ENCODE assay signal across 1 cellular context in the genomic region with DNA sequence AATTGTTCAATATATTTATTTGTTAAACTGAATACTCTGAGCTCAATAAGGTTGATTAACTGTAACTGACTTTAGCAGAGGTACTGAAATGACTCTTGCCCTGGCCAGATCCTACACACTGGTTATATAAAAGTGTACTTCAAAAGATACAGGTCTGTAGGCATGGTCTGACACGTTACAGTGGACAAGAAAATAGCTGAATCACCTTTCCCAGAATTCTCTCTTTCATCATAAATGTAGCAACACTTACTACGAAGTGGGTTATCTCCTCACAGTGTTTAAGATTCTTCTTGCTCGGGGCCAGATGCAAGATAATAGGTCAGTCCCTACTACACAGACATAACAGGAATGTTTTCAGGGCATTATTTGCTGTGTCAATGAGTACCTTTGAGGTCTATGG.
TF ChIP-seq lines count a peak whose summit lies in the region.

No MANE protein-coding gene starts in this region.

TF ChIP-seq in HepG2, 621 proteins besides CTCF, POLR2A, EP300 and RAD21 (continued from another document and continues in another):
- TF ChIP-seq CEBPB (IDR thresholded peaks at IDR 0.05; ENCODE audit: borderline replicate concordance, low read depth, low read length) (peak; percentile 50; the same call in 1 of the 2 replicates), KAT8 (CRISPR knock-in tag; IDR thresholded peaks at IDR 0.05) (peak; percentile 44; the same call in 1 of the 2 replicates), CEBPG (CRISPR knock-in tag; IDR thresholded peaks at IDR 0.05) (peak; percentile 85), ZFP41 (CRISPR knock-in tag; IDR thresholded peaks at IDR 0.05; ENCODE audit: borderline replicate concordance) (no peak), SRSF1 (optimal IDR thresholded peaks at IDR 0.05; ENCODE audit: low read depth, low read length) (no peak), ZNF124 (CRISPR knock-in tag; IDR thresholded peaks at IDR 0.05) (no peak), ZNF614 (CRISPR knock-in tag; IDR thresholded peaks at IDR 0.05; ENCODE audit: borderline replicate concordance) (0 out of 2 replicates have a peak, but pooled peaks have one; percentile 50), ELF3 (CRISPR knock-in tag; IDR thresholded peaks at IDR 0.05) (0 out of 2 replicates have a peak, but pooled peaks have one; percentile 17), TBL1XR1 (IDR thresholded peaks at IDR 0.05; ENCODE audit: borderline replicate concordance, low read length, partially characterized antibody) (no peak), ZNF12 (CRISPR knock-in tag; IDR thresholded peaks at IDR 0.05) (0 out of 2 replicates have a peak, but pooled peaks have one; percentile 22), GATA4 (IDR thresholded peaks at IDR 0.05; ENCODE audit: borderline replicate concordance, low read depth) (peak; percentile 57; the same call in 1 of the 2 replicates), FOXA1 (IDR thresholded peaks at IDR 0.05) (no peak), FOXA1 (CRISPR knock-in tag; IDR thresholded peaks at IDR 0.05) (peak; percentile 34; the same call in 1 of the 2 replicates), GPN1 (CRISPR knock-in tag; IDR thresholded peaks at IDR 0.05; ENCODE audit: borderline replicate concordance) (no peak), FOXK1 (CRISPR knock-in tag; IDR thresholded peaks at IDR 0.05; ENCODE audit: borderline replicate concordance, low read depth) (peak; percentile 34; the same call in 1 of the 2 replicates), GABPB1 (CRISPR knock-in tag; IDR thresholded peaks at IDR 0.05) (no peak), CREB1 (IDR thresholded peaks at IDR 0.05) (no peak), CREB1 (CRISPR knock-in tag; IDR thresholded peaks at IDR 0.05) (no peak), NFE2L2 (IDR thresholded peaks at IDR 0.05; ENCODE audit: low read length) (peak; percentile 81), DPF2 (CRISPR knock-in tag; IDR thresholded peaks at IDR 0.05; ENCODE audit: borderline replicate concordance, low read depth) (no peak), GATAD2A (CRISPR knock-in tag; IDR thresholded peaks at IDR 0.05) (peak; percentile 84), CBX2 (IDR thresholded peaks at IDR 0.05; ENCODE audit: low read depth, low read length) (no peak), CBX2 (CRISPR knock-in tag; IDR thresholded peaks at IDR 0.05; ENCODE audit: low read depth) (no peak), YY1 (IDR thresholded peaks at IDR 0.05; ENCODE audit: insufficient read depth, insufficient replicate concordance, low read depth, low read length) (no peak), POGZ (CRISPR knock-in tag; IDR thresholded peaks at IDR 0.05) (peak; percentile 53; the same call in 1 of the 2 replicates), HDAC2 (CRISPR knock-in tag; IDR thresholded peaks at IDR 0.05) (peak; percentile 14; the same call in 1 of the 2 replicates), MAFK (conservative IDR thresholded peaks at IDR 0.05 in 1 of 2, IDR thresholded peaks at IDR 0.05 in 1 of 2; ENCODE audit: low read length in 2 of 2) (peak in 1 of 2 experiments; percentile 66; a peak in 2 of 4 replicates), ZSCAN21 (CRISPR knock-in tag; IDR thresholded peaks at IDR 0.05; ENCODE audit: borderline replicate concordance) (no peak), ZNF841 (CRISPR knock-in tag; IDR thresholded peaks at IDR 0.05; ENCODE audit: borderline replicate concordance) (no peak), ZNF780A (CRISPR knock-in tag; IDR thresholded peaks at IDR 0.05) (no peak), MED1 (CRISPR knock-in tag; IDR thresholded peaks at IDR 0.05) (peak; percentile 60), MBD4 (IDR thresholded peaks at IDR 0.05; ENCODE audit: borderline replicate concordance, low read length) (no peak), ZNF670 (CRISPR knock-in tag; IDR thresholded peaks at IDR 0.05; ENCODE audit: borderline replicate concordance) (no peak), ZSCAN12 (CRISPR knock-in tag; IDR thresholded peaks at IDR 0.05) (no peak)
- TF ChIP-seq, protein P1, sequence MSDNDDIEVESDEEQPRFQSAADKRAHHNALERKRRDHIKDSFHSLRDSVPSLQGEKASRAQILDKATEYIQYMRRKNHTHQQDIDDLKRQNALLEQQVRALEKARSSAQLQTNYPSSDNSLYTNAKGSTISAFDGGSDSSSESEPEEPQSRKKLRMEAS (IDR thresholded peaks at IDR 0.05): peak; percentile 75
- TF ChIP-seq, protein P2, sequence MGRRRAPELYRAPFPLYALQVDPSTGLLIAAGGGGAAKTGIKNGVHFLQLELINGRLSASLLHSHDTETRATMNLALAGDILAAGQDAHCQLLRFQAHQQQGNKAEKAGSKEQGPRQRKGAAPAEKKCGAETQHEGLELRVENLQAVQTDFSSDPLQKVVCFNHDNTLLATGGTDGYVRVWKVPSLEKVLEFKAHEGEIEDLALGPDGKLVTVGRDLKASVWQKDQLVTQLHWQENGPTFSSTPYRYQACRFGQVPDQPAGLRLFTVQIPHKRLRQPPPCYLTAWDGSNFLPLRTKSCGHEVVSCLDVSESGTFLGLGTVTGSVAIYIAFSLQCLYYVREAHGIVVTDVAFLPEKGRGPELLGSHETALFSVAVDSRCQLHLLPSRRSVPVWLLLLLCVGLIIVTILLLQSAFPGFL (CRISPR knock-in tag; IDR thresholded peaks at IDR 0.05): no peak
- TF ChIP-seq, protein P3, sequence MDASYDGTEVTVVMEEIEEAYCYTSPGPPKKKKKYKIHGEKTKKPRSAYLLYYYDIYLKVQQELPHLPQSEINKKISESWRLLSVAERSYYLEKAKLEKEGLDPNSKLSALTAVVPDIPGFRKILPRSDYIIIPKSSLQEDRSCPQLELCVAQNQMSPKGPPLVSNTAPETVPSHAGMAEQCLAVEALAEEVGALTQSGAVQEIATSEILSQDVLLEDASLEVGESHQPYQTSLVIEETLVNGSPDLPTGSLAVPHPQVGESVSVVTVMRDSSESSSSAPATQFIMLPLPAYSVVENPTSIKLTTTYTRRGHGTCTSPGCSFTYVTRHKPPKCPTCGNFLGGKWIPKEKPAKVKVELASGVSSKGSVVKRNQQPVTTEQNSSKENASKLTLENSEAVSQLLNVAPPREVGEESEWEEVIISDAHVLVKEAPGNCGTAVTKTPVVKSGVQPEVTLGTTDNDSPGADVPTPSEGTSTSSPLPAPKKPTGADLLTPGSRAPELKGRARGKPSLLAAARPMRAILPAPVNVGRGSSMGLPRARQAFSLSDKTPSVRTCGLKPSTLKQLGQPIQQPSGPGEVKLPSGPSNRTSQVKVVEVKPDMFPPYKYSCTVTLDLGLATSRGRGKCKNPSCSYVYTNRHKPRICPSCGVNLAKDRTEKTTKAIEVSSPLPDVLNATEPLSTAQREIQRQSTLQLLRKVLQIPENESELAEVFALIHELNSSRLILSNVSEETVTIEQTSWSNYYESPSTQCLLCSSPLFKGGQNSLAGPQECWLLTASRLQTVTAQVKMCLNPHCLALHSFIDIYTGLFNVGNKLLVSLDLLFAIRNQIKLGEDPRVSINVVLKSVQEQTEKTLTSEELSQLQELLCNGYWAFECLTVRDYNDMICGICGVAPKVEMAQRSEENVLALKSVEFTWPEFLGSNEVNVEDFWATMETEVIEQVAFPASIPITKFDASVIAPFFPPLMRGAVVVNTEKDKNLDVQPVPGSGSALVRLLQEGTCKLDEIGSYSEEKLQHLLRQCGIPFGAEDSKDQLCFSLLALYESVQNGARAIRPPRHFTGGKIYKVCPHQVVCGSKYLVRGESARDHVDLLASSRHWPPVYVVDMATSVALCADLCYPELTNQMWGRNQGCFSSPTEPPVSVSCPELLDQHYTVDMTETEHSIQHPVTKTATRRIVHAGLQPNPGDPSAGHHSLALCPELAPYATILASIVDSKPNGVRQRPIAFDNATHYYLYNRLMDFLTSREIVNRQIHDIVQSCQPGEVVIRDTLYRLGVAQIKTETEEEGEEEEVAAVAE (CRISPR knock-in tag; IDR thresholded peaks at IDR 0.05; ENCODE audit: borderline replicate concordance): 0 out of 2 replicates have a peak, but pooled peaks have one; percentile 29
- TF ChIP-seq, protein P4, sequence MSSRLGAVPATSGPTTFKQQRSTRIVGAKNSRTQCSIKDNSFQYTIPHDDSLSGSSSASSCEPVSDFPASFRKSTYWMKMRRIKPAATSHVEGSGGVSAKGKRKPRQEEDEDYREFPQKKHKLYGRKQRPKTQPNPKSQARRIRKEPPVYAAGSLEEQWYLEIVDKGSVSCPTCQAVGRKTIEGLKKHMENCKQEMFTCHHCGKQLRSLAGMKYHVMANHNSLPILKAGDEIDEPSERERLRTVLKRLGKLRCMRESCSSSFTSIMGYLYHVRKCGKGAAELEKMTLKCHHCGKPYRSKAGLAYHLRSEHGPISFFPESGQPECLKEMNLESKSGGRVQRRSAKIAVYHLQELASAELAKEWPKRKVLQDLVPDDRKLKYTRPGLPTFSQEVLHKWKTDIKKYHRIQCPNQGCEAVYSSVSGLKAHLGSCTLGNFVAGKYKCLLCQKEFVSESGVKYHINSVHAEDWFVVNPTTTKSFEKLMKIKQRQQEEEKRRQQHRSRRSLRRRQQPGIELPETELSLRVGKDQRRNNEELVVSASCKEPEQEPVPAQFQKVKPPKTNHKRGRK (CRISPR knock-in tag; IDR thresholded peaks at IDR 0.05): no peak
- TF ChIP-seq, protein P5, sequence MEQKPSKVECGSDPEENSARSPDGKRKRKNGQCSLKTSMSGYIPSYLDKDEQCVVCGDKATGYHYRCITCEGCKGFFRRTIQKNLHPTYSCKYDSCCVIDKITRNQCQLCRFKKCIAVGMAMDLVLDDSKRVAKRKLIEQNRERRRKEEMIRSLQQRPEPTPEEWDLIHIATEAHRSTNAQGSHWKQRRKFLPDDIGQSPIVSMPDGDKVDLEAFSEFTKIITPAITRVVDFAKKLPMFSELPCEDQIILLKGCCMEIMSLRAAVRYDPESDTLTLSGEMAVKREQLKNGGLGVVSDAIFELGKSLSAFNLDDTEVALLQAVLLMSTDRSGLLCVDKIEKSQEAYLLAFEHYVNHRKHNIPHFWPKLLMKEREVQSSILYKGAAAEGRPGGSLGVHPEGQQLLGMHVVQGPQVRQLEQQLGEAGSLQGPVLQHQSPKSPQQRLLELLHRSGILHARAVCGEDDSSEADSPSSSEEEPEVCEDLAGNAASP (CRISPR knock-in tag; IDR thresholded peaks at IDR 0.05; ENCODE audit: borderline replicate concordance): 0 out of 2 replicates have a peak, but pooled peaks have one; percentile 21
- TF ChIP-seq, protein P6, sequence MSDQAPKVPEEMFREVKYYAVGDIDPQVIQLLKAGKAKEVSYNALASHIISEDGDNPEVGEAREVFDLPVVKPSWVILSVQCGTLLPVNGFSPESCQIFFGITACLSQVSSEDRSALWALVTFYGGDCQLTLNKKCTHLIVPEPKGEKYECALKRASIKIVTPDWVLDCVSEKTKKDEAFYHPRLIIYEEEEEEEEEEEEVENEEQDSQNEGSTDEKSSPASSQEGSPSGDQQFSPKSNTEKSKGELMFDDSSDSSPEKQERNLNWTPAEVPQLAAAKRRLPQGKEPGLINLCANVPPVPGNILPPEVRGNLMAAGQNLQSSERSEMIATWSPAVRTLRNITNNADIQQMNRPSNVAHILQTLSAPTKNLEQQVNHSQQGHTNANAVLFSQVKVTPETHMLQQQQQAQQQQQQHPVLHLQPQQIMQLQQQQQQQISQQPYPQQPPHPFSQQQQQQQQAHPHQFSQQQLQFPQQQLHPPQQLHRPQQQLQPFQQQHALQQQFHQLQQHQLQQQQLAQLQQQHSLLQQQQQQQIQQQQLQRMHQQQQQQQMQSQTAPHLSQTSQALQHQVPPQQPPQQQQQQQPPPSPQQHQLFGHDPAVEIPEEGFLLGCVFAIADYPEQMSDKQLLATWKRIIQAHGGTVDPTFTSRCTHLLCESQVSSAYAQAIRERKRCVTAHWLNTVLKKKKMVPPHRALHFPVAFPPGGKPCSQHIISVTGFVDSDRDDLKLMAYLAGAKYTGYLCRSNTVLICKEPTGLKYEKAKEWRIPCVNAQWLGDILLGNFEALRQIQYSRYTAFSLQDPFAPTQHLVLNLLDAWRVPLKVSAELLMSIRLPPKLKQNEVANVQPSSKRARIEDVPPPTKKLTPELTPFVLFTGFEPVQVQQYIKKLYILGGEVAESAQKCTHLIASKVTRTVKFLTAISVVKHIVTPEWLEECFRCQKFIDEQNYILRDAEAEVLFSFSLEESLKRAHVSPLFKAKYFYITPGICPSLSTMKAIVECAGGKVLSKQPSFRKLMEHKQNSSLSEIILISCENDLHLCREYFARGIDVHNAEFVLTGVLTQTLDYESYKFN (CRISPR knock-in tag; conservative IDR thresholded peaks at IDR 0.05): 0 out of 2 replicates have a peak, but pooled peaks have one; percentile 25
- TF ChIP-seq, protein P7, sequence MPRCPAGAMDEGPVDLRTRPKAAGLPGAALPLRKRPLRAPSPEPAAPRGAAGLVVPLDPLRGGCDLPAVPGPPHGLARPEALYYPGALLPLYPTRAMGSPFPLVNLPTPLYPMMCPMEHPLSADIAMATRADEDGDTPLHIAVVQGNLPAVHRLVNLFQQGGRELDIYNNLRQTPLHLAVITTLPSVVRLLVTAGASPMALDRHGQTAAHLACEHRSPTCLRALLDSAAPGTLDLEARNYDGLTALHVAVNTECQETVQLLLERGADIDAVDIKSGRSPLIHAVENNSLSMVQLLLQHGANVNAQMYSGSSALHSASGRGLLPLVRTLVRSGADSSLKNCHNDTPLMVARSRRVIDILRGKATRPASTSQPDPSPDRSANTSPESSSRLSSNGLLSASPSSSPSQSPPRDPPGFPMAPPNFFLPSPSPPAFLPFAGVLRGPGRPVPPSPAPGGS (CRISPR knock-in tag; IDR thresholded peaks at IDR 0.05): no peak
- TF ChIP-seq, protein P8, sequence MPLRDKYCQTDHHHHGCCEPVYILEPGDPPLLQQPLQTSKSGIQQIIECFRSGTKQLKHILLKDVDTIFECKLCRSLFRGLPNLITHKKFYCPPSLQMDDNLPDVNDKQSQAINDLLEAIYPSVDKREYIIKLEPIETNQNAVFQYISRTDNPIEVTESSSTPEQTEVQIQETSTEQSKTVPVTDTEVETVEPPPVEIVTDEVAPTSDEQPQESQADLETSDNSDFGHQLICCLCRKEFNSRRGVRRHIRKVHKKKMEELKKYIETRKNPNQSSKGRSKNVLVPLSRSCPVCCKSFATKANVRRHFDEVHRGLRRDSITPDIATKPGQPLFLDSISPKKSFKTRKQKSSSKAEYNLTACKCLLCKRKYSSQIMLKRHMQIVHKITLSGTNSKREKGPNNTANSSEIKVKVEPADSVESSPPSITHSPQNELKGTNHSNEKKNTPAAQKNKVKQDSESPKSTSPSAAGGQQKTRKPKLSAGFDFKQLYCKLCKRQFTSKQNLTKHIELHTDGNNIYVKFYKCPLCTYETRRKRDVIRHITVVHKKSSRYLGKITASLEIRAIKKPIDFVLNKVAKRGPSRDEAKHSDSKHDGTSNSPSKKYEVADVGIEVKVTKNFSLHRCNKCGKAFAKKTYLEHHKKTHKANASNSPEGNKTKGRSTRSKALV (CRISPR knock-in tag; IDR thresholded peaks at IDR 0.05): no peak
- TF ChIP-seq, protein P9, sequence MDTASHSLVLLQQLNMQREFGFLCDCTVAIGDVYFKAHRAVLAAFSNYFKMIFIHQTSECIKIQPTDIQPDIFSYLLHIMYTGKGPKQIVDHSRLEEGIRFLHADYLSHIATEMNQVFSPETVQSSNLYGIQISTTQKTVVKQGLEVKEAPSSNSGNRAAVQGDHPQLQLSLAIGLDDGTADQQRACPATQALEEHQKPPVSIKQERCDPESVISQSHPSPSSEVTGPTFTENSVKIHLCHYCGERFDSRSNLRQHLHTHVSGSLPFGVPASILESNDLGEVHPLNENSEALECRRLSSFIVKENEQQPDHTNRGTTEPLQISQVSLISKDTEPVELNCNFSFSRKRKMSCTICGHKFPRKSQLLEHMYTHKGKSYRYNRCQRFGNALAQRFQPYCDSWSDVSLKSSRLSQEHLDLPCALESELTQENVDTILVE (CRISPR knock-in tag; IDR thresholded peaks at IDR 0.05): 0 out of 2 replicates have a peak, but pooled peaks have one; percentile 43
